Comparison of ENCODE assay signal across 8 cellular contexts in genomic region chr5:95892784-95893354, GRCh38.
DNase-seq lines count a peak whose midpoint lies in the region; ATAC-seq and TF ChIP-seq lines count a peak whose summit lies in the region.

No MANE protein-coding gene starts in this region.

- H3K27me3 Mint-ChIP-seq in activated CD4-positive, alpha-beta memory T cell treated with anti-CD3 and anti-CD28 coated beads, Interleukin-2, amount 10 ng/mL, durations not matched to agents 7 days and 5 days: no peaks in the 10 kb centered on the region

- peaks cover 60% of the 10 kb centered on the region for H3K36me3 Mint-ChIP-seq in activated CD4-positive, alpha-beta memory T cell treated with anti-CD3 and anti-CD28 coated beads, Interleukin-2, amount 10 ng/mL, durations not matched to agents 7 days and 5 days (ENCODE audit: low read depth)

- peak; percentile 63 for TF ChIP-seq CTCF in LNCaP clone FGC (IDR thresholded peaks at IDR 0.05; ENCODE audit: control insufficient read depth, extremely low read depth, insufficient read depth)

- H3K4me3 Mint-ChIP-seq in activated CD4-positive, alpha-beta memory T cell treated with anti-CD3 and anti-CD28 coated beads, Interleukin-2, amount 10 ng/mL, durations not matched to agents 7 days and 5 days: no peak overlapping the region

- H3K4me1 Mint-ChIP-seq in activated CD4-positive, alpha-beta memory T cell treated with anti-CD3 and anti-CD28 coated beads, Interleukin-2, amount 10 ng/mL, durations not matched to agents 7 days and 5 days: peaks cover 13% of the 10 kb centered on the region

- no peak overlapping the region for H3K27ac Mint-ChIP-seq in activated CD4-positive, alpha-beta memory T cell treated with anti-CD3 and anti-CD28 coated beads, Interleukin-2, amount 10 ng/mL, durations not matched to agents 7 days and 5 days

- no peaks in the 10 kb centered on the region for H3K9me3 Mint-ChIP-seq in activated CD4-positive, alpha-beta memory T cell treated with anti-CD3 and anti-CD28 coated beads, Interleukin-2, amount 10 ng/mL, durations not matched to agents 7 days and 5 days

- no peak overlapping the region for H3K4me3 ChIP-seq in LNCaP clone FGC (ENCODE audit: low read depth, low read length)

- ATAC-seq in GM19397 (IDR thresholded peaks at IDR 0.05; ENCODE audit: unreplicated experiment) (peak; percentile 64), GM21717 (IDR thresholded peaks at IDR 0.05; ENCODE audit: unreplicated experiment) (no peak), GM19467 (IDR thresholded peaks at IDR 0.05; ENCODE audit: unreplicated experiment) (no peak)

- POLR2A ChIA-PET in activated CD4-positive, alpha-beta memory T cell treated with anti-CD3 and anti-CD28 coated beads, Interleukin-2, amount 10 ng/mL, durations not matched to agents 7 days and 5 days (lab: Charles Lee): no interaction called here

- DNase-seq in COR-L47 (lab: John Stamatoyannopoulos, UW) (peak; percentile 57), LNCaP clone FGC (ENCODE audit: low read depth) (no peak), hepatic stellate cell (ENCODE audit: low spot score) (peak; percentile 26), amniotic stem cell (lab: John Stamatoyannopoulos, UW) (no peak)
- DNase-seq in activated CD4-positive, alpha-beta memory T cell treated with anti-CD3 and anti-CD28 coated beads, Interleukin-2, amount 10 ng/mL, durations not matched to agents 7 days and 5 days: peak; percentile 48

- CTCF ChIA-PET in activated CD4-positive, alpha-beta memory T cell treated with anti-CD3 and anti-CD28 coated beads, Interleukin-2, amount 10 ng/mL, durations not matched to agents 7 days and 5 days (lab: Charles Lee): interaction anchor here (0.6 to 2.0 kb wide), 10 partner anchors 23 to 450 kb away, joined by 3 to 15 read pairs (median 4); partner anchors contain the start of gene ELL2

Comparison
In these comparisons a context has a peak if more than half of its experiments do, and no peak if none do; other contexts are left out.
1. DNase-seq: peak in COR-L47 (single experiment), activated CD4-positive, alpha-beta memory T cell treated with anti-CD3 and anti-CD28 coated beads, Interleukin-2, amount 10 ng/mL, durations not matched to agents 7 days and 5 days (single experiment) and hepatic stellate cell (single experiment); none in LNCaP clone FGC (single experiment) and amniotic stem cell (single experiment).